Comparison of ENCODE assay signal across 9 cellular contexts in genomic region chr1:206672844-206673758, GRCh38. TPM values are rescaled to one million over a fixed set of nuclear protein-coding genes. Genes with fewer than 3 reads are reported as not detected.
DNase-seq lines count a peak whose midpoint lies in the region; ATAC-seq and TF ChIP-seq lines count a peak whose summit lies in the region.
"Had no signal": no experiment of that assay in that cellular context is flagged by ENCODE, and none has a peak within 500 bp of the region (broad histone marks: within the 10 kb centered on the region; RNA-seq: fewer than 3 reads in every experiment).

No MANE protein-coding gene starts in this region.

- in situ Hi-C loops in GM13977 (cut with MboI; ENCODE audit: low pct_unique_long_range_greater_than_20kb, low sequenced_read_pairs, unreplicated experiment) (no loop called here), gastrocnemius medialis (cut with MboI; ENCODE audit: low sequenced_read_pairs in 4 of 4) (loop anchor here in 1 of 4 donors (25.0 kb wide), 1 partner anchor 139 kb away; no protein-coding TSS in a partner anchor)

- peak; percentile 45 for DNase-seq in GM13977 (ENCODE audit: low spot score)
- peak; percentile 73 to 91 for DNase-seq in NOMO-1 (lab: John Stamatoyannopoulos, UW; ENCODE audit: unreplicated experiment in 2 of 2)
- DNase-seq in foreskin keratinocyte: no peak
- DNase-seq in gastrocnemius medialis: no peak
- no peak for DNase-seq in DMS153 (lab: John Stamatoyannopoulos, UW)
- DNase-seq: activated gamma-delta T cell had no signal

- intact Hi-C loops in gastrocnemius medialis (cut with DNase I; ENCODE audit: low total_unique reads): no loop called here

- no peak for TF ChIP-seq CTCF in GM13977 (IDR thresholded peaks at IDR 0.05; ENCODE audit: extremely low read depth, insufficient read depth, missing control alignments)
- no peak for TF ChIP-seq CTCF in foreskin keratinocyte (conservative IDR thresholded peaks at IDR 0.05)
- no peak for TF ChIP-seq CTCF in gastrocnemius medialis (IDR thresholded peaks at IDR 0.05 in 4 of 5, conservative IDR thresholded peaks at IDR 0.05 in 1 of 5)

- TF ChIP-seq POLR2A in gastrocnemius medialis (IDR thresholded peaks at IDR 0.05): no peak

- H3K27ac ChIP-seq in foreskin keratinocyte (peak overlapping the region; percentile 59), rectal smooth muscle tissue (ENCODE audit: low read depth, low read length) (peak overlapping the region; percentile 36), gastrocnemius medialis (no peak overlapping the region)

- H3K9me3 ChIP-seq in gastrocnemius medialis: no peaks in the 10 kb centered on the region

- H3K36me3 ChIP-seq in rectal smooth muscle tissue (ENCODE audit: control insufficient read depth, insufficient read depth, low read length): no peaks in the 10 kb centered on the region
- no peaks in the 10 kb centered on the region for H3K36me3 ChIP-seq in gastrocnemius medialis

- H3K4me1 ChIP-seq in foreskin keratinocyte (peaks cover 28% of the 10 kb centered on the region), rectal smooth muscle tissue (ENCODE audit: control insufficient read depth, insufficient read depth, low read length) (peaks cover 20% of the 10 kb centered on the region), gastrocnemius medialis (peaks cover 8 to 30% of the 10 kb centered on the region in 2 donors)

- H3K27me3 ChIP-seq in foreskin keratinocyte: no peaks in the 10 kb centered on the region
- H3K27me3 ChIP-seq in rectal smooth muscle tissue (ENCODE audit: control insufficient read depth, insufficient read depth, low read length): no peaks in the 10 kb centered on the region
- no peaks in the 10 kb centered on the region for H3K27me3 ChIP-seq in gastrocnemius medialis

- no peak overlapping the region for H3K9ac ChIP-seq in rectal smooth muscle tissue (ENCODE audit: low read length)

- no peak overlapping the region for H3K4me3 ChIP-seq in rectal smooth muscle tissue (ENCODE audit: low read length)
- no peak overlapping the region for H3K4me3 ChIP-seq in gastrocnemius medialis

- ATAC-seq in foreskin keratinocyte (no peak), HG02678 (IDR thresholded peaks at IDR 0.05; ENCODE audit: unreplicated experiment) (no peak), gastrocnemius medialis (no peak), GM19395 (IDR thresholded peaks at IDR 0.05; ENCODE audit: unreplicated experiment) (no peak)

RNA-seq across cellular contexts. Expression of gene MAPKAPK2, which starts 11.6 kb away (rescaled TPM):
- total RNA-seq in foreskin keratinocyte (63.7 and 64.0 TPM in 2 replicates), gastrocnemius medialis (100 to 1,000 TPM; 115 to 207 (median 140) TPM)
- 52.4 and 57.9 TPM in 2 replicates for polyA plus RNA-seq in foreskin keratinocyte

RNA-seq across cellular contexts. Expression of gene DYRK3, which starts 37.8 kb away (rescaled TPM):
- total RNA-seq in foreskin keratinocyte (25.1 and 26.1 TPM in 2 replicates), gastrocnemius medialis (1 to 10 TPM in 2 of 4 donors, under 1 TPM in 2; 0.85 to 1.8 (median 1.0) TPM)
- polyA plus RNA-seq in foreskin keratinocyte: 7.5 and 8.1 TPM in 2 replicates

Comparison
In these comparisons a context has a peak if more than half of its experiments do, and no peak if none do; other contexts are left out.
1. DNase-seq: peak in GM13977 (single experiment) and NOMO-1 (2 of 2); none in foreskin keratinocyte (0 of 2), gastrocnemius medialis (0 of 2) and DMS153 (single experiment).
2. H3K27ac ChIP-seq: peak in foreskin keratinocyte (single experiment) and rectal smooth muscle tissue (single experiment); none in gastrocnemius medialis (0 of 4).